ENCODE assay signal across 1 cellular context in the genomic region with DNA sequence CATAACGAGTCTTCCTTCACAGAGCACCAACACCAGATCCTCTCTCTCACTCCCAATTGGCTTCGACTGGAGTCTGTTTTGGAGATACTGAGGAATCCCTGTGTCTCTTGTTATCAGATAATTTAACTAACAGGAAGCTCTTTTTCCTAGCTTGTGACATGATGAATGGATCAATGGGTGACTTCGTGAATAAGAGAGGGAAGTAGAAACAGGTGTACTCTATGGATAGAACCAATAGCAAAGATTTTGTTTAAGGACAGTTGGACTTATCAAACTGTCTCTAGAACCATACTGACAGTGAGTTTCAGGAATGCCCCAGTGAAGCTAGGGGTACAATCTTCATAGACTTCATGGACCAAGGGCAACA.
TF ChIP-seq lines count a peak whose summit lies in the region.

No MANE protein-coding gene starts in this region.

TF ChIP-seq in GM23338, 12 proteins besides CTCF, POLR2A, EP300 and RAD21 (continued from another document):
- TF ChIP-seq, protein P1, sequence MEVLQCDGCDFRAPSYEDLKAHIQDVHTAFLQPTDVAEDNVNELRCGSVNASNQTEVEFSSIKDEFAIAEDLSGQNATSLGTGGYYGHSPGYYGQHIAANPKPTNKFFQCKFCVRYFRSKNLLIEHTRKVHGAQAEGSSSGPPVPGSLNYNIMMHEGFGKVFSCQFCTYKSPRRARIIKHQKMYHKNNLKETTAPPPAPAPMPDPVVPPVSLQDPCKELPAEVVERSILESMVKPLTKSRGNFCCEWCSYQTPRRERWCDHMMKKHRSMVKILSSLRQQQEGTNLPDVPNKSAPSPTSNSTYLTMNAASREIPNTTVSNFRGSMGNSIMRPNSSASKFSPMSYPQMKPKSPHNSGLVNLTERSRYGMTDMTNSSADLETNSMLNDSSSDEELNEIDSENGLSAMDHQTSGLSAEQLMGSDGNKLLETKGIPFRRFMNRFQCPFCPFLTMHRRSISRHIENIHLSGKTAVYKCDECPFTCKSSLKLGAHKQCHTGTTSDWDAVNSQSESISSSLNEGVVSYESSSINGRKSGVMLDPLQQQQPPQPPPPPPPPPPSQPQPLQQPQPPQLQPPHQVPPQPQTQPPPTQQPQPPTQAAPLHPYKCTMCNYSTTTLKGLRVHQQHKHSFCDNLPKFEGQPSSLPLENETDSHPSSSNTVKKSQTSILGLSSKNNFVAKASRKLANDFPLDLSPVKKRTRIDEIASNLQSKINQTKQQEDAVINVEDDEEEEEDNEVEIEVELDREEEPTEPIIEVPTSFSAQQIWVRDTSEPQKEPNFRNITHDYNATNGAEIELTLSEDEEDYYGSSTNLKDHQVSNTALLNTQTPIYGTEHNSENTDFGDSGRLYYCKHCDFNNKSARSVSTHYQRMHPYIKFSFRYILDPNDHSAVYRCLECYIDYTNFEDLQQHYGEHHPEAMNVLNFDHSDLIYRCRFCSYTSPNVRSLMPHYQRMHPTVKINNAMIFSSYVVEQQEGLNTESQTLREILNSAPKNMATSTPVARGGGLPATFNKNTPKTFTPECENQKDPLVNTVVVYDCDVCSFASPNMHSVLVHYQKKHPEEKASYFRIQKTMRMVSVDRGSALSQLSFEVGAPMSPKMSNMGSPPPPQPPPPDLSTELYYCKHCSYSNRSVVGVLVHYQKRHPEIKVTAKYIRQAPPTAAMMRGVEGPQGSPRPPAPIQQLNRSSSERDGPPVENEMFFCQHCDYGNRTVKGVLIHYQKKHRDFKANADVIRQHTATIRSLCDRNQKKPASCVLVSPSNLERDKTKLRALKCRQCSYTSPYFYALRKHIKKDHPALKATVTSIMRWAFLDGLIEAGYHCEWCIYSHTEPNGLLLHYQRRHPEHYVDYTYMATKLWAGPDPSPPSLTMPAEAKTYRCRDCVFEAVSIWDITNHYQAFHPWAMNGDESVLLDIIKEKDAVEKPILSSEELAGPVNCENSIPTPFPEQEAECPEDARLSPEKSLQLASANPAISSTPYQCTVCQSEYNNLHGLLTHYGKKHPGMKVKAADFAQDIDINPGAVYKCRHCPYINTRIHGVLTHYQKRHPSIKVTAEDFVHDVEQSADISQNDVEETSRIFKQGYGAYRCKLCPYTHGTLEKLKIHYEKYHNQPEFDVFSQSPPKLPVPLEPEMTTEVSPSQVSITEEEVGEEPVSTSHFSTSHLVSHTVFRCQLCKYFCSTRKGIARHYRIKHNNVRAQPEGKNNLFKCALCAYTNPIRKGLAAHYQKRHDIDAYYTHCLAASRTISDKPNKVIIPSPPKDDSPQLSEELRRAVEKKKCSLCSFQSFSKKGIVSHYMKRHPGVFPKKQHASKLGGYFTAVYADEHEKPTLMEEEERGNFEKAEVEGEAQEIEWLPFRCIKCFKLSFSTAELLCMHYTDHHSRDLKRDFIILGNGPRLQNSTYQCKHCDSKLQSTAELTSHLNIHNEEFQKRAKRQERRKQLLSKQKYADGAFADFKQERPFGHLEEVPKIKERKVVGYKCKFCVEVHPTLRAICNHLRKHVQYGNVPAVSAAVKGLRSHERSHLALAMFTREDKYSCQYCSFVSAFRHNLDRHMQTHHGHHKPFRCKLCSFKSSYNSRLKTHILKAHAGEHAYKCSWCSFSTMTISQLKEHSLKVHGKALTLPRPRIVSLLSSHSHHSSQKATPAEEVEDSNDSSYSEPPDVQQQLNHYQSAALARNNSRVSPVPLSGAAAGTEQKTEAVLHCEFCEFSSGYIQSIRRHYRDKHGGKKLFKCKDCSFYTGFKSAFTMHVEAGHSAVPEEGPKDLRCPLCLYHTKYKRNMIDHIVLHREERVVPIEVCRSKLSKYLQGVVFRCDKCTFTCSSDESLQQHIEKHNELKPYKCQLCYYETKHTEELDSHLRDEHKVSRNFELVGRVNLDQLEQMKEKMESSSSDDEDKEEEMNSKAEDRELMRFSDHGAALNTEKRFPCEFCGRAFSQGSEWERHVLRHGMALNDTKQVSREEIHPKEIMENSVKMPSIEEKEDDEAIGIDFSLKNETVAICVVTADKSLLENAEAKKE (CRISPR knock-in tag; IDR thresholded peaks at IDR 0.05), result no peak
- TF ChIP-seq, protein P2, sequence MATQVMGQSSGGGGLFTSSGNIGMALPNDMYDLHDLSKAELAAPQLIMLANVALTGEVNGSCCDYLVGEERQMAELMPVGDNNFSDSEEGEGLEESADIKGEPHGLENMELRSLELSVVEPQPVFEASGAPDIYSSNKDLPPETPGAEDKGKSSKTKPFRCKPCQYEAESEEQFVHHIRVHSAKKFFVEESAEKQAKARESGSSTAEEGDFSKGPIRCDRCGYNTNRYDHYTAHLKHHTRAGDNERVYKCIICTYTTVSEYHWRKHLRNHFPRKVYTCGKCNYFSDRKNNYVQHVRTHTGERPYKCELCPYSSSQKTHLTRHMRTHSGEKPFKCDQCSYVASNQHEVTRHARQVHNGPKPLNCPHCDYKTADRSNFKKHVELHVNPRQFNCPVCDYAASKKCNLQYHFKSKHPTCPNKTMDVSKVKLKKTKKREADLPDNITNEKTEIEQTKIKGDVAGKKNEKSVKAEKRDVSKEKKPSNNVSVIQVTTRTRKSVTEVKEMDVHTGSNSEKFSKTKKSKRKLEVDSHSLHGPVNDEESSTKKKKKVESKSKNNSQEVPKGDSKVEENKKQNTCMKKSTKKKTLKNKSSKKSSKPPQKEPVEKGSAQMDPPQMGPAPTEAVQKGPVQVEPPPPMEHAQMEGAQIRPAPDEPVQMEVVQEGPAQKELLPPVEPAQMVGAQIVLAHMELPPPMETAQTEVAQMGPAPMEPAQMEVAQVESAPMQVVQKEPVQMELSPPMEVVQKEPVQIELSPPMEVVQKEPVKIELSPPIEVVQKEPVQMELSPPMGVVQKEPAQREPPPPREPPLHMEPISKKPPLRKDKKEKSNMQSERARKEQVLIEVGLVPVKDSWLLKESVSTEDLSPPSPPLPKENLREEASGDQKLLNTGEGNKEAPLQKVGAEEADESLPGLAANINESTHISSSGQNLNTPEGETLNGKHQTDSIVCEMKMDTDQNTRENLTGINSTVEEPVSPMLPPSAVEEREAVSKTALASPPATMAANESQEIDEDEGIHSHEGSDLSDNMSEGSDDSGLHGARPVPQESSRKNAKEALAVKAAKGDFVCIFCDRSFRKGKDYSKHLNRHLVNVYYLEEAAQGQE (IDR thresholded peaks at IDR 0.05; ENCODE audit: unreplicated experiment), result no peak
